In genomic region chr20:10342152-10342551, GRCh38 we compare ENCODE assay signal across 33 cellular contexts.
"Had no signal": no experiment of that assay in that cellular context is flagged by ENCODE, and none has a peak within 500 bp of the region (broad histone marks: within the 10 kb centered on the region; RNA-seq: fewer than 3 reads in every experiment).

No MANE protein-coding gene starts in this region.

- H3K27me3 ChIP-seq: MG63 had no signal

- H3K4me2 ChIP-seq: KMS-11 had no signal

- H3K9me3 ChIP-seq: MG63 had no signal

- H3K9ac ChIP-seq: KMS-11 had no signal

- H3K36me3 ChIP-seq: MG63 had no signal

- H3K27ac ChIP-seq: KMS-11 had no signal

- H3K4me3 ChIP-seq: MG63 had no signal

- DNase-seq: Karpas-422, Kasumi-1, MG63, MM.1S, MV-4-11, NCI-H1048, NCI-H1092, NCI-H1092 treated with DMSO at 0.1 percent for 48 hours, NCI-H1105, NCI-H1105 treated with DMSO at 0.1 percent for 48 hours, NCI-H1417, NCI-H1417 treated with DMSO at 0.1 percent for 48 hours, NCI-H1436, NCI-H1436 treated with DMSO at 0.1 percent for 48 hours, NCI-H146, NCI-H1694, NCI-H1694 treated with DMSO at 0.1 percent for 48 hours, NCI-H187, NCI-H187 treated with DMSO at 0.1 percent for 48 hours, NCI-H1930, NCI-H2029, NCI-H2029 treated with DMSO at 0.1 percent for 48 hours, NCI-H2081, NCI-H2081 treated with DMSO at 0.1 percent for 48 hours, NCI-H2107, NCI-H2171, NCI-H2171 treated with DMSO at 0.1 percent for 48 hours, NCI-H2227 treated with DMSO at 0.1 percent for 48 hours, NCI-H226, NCI-H345, NCI-H446 treated with DMSO at 0.1 percent for 48 hours, NCI-H510A had no signal
